ENCODE assay signal across 22 cellular contexts in the genomic region with DNA sequence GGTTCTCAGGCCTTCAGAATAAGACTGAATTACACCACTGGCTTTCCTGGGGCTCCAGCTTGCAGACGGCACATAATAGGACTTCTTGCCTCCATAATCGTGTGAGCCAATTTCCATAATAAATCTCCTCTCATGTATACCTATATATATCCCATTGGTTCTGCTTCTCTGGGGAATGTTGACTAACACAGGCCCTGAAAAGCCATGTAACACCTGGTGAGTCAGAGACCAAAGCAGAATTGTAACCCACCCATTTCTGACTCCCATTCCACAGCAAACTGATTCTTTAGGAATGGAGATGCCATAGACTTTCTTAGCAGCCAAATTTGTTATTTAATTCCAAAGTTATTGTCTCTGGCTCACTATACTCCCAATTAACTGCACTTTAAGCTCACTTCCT.
A peak's percentile ranks its signal among the peaks of the same experiment; 100 is the strongest.
DNase-seq lines count a peak whose midpoint lies in the region; ATAC-seq, FAIRE-seq and TF ChIP-seq lines count a peak whose summit lies in the region.
"Had no signal": no experiment of that assay in that cellular context is flagged by ENCODE, and none has a peak within 500 bp of the region (broad histone marks: within the 10 kb centered on the region; RNA-seq: fewer than 3 reads in every experiment).

No MANE protein-coding gene starts in this region.

- POLR2A ChIA-PET in HepG2 (lab: Yijun Ruan, JAX) (interaction anchor here (0.9 to 1.3 kb wide), 2 partner anchors 15 to 26 kb away, joined by 3 to 4 read pairs; no protein-coding TSS in a partner anchor), IMR-90 (lab: Charles Lee; ENCODE audit: unreplicated experiment) (no interaction called here)

- H2AFZ ChIP-seq in HepG2 (ENCODE audit: low read length) (no peak overlapping the region), IMR-90 (replicated peaks; ENCODE audit: low read length, poor library complexity) (no peak overlapping the region)
- H2AFZ ChIP-seq: GM23338 had no signal

- H4K91ac ChIP-seq in IMR-90 (ENCODE audit: insufficient read depth, low read depth, low read length), result no peak overlapping the region

- no peak overlapping the region for H2BK15ac ChIP-seq in IMR-90 (ENCODE audit: low read depth, low read length)

- dilution Hi-C loops in IMR-90 (cut with HindIII; ENCODE audit: low sequenced_read_pairs, unreplicated experiment), result no loop called here

- BruUV-seq in HepG2 (replicated peaks; lab: Mats Ljungman, UMichigan) (no TSS peak), IMR-90 (replicated peaks; lab: Mats Ljungman, UMichigan) (no TSS peak)

- peak overlapping the region; percentile 92 for H3K27ac ChIP-seq in HepG2 (ENCODE audit: extremely low read length, insufficient read depth, low read length)
- H3K27ac ChIP-seq in right lobe of liver, result no peak overlapping the region
- H3K27ac ChIP-seq in IMR-90 (ENCODE audit: insufficient read depth, low read length), result no peak overlapping the region
- H3K27ac ChIP-seq: 22Rv1, A549, C4-2B had no signal

- no peaks in the 10 kb centered on the region for H3K27me3 ChIP-seq in HepG2 (ENCODE audit: control insufficient read depth in 1 of 2, insufficient read depth in 2 of 2, low read length in 2 of 2)
- no peaks in the 10 kb centered on the region for H3K27me3 ChIP-seq in right lobe of liver
- H3K27me3 ChIP-seq in IMR-90 (ENCODE audit: control insufficient read depth, insufficient read depth, low read length), result no peaks in the 10 kb centered on the region

- intact Hi-C loops in HepG2 (cut with micrococcal nuclease; ENCODE audit: unreplicated experiment), result loop anchor here (10.0 kb wide), 1 partner anchor 352 kb away; no protein-coding TSS in a partner anchor
- intact Hi-C loops in right lobe of liver (cut with DNase I), result no loop called here
- intact Hi-C loops in IMR-90 (cut with micrococcal nuclease), result no loop called here

- TF ChIP-seq CTCF in HepG2 (CRISPR knock-in tag; IDR thresholded peaks at IDR 0.05), result no peak
- TF ChIP-seq CTCF in right lobe of liver (IDR thresholded peaks at IDR 0.05), result no peak
- TF ChIP-seq CTCF in IMR-90 (conservative IDR thresholded peaks at IDR 0.05; ENCODE audit: low read depth, low read length), result no peak
- TF ChIP-seq CTCF in fibroblast of mammary gland (conservative IDR thresholded peaks at IDR 0.05; ENCODE audit: control insufficient read depth, insufficient read depth, low read depth, low read length), result no peak

- no peak overlapping the region for H3K14ac ChIP-seq in IMR-90 (replicated peaks; ENCODE audit: low read depth, low read length)

- no peak overlapping the region for H4K5ac ChIP-seq in IMR-90 (ENCODE audit: low read depth, low read length)

- TF ChIP-seq EP300 in HepG2 (IDR thresholded peaks at IDR 0.05; ENCODE audit: low read depth in 2 of 2, low read length in 2 of 2), result no peak
- TF ChIP-seq EP300 in HepG2 (CRISPR knock-in tag; IDR thresholded peaks at IDR 0.05; ENCODE audit: borderline replicate concordance), result no peak

- H3K79me1 ChIP-seq in IMR-90 (ENCODE audit: low read depth in 1 of 2, low read length in 2 of 2), result no peaks in the 10 kb centered on the region

- H3K9me1 ChIP-seq in IMR-90 (ENCODE audit: insufficient read depth, low read length), result peaks cover 8% of the 10 kb centered on the region

- no peak overlapping the region for H2AK9ac ChIP-seq in IMR-90 (replicated peaks; ENCODE audit: low read depth, low read length, poor library complexity)

- no peak overlapping the region for H3K4me3 ChIP-seq in HepG2 (replicated peaks in 1 of 3; ENCODE audit: insufficient read depth in 1 of 3, low read depth in 2 of 3, low read length in 3 of 3)
- no peak overlapping the region for H3K4me3 ChIP-seq in right lobe of liver
- H3K4me3 ChIP-seq in IMR-90 (ENCODE audit: insufficient read depth, low read depth, low read length), result no peak overlapping the region
- H3K4me3 ChIP-seq in fibroblast of mammary gland (ENCODE audit: control insufficient read depth, low read depth, low read length), result no peak overlapping the region
- H3K4me3 ChIP-seq: A549, GM23338, K562 had no signal

- FAIRE-seq in HepG2 (lab: Jason Lieb, UNC), result no peak
- FAIRE-seq: A549, D721Med, GM12892, GM18507, H54 had no signal

- no peaks in the 10 kb centered on the region for H3K9me3 ChIP-seq in HepG2 (ENCODE audit: low read length)
- no peaks in the 10 kb centered on the region for H3K9me3 ChIP-seq in right lobe of liver
- H3K9me3 ChIP-seq in IMR-90 (ENCODE audit: control insufficient read depth, insufficient read depth, low read length), result no peaks in the 10 kb centered on the region
- H3K9me3 ChIP-seq: A549, Caco-2 had no signal

- H4K8ac ChIP-seq in IMR-90 (ENCODE audit: low read depth in 2 of 2, low read length in 2 of 2), result no peak overlapping the region

- TF ChIP-seq RAD21 in HepG2 (CRISPR knock-in tag; IDR thresholded peaks at IDR 0.05), result no peak
- TF ChIP-seq RAD21 in IMR-90 (IDR thresholded peaks at IDR 0.05; ENCODE audit: low read length), result no peak

- no peak overlapping the region for H2BK5ac ChIP-seq in IMR-90 (ENCODE audit: low read depth, low read length, poor library complexity, severe bottlenecking)

- H4K20me1 ChIP-seq in HepG2 (ENCODE audit: insufficient read depth, low read length), result no peaks in the 10 kb centered on the region
- no peaks in the 10 kb centered on the region for H4K20me1 ChIP-seq in IMR-90 (ENCODE audit: insufficient read depth, low read length)

- no peak overlapping the region for H3K9ac ChIP-seq in HepG2 (ENCODE audit: insufficient read depth, low read depth, low read length)
- H3K9ac ChIP-seq in IMR-90 (ENCODE audit: low read depth, low read length), result no peak overlapping the region

- no peak overlapping the region for H2BK120ac ChIP-seq in IMR-90 (ENCODE audit: low read depth, low read length)

- H3K36me3 ChIP-seq in HepG2 (replicated peaks in 1 of 2; ENCODE audit: control insufficient read depth in 1 of 2, insufficient read depth in 2 of 2, low read length in 2 of 2), result no peaks in the 10 kb centered on the region
- H3K36me3 ChIP-seq in right lobe of liver, result no peaks in the 10 kb centered on the region
- no peaks in the 10 kb centered on the region for H3K36me3 ChIP-seq in IMR-90 (ENCODE audit: control insufficient read depth, insufficient read depth, low read length)

- 100% methylated on average over 2 of the region's 2 CpGs for WGBS in HepG2 (ENCODE audit: low lambda C conversion rate)
- WGBS in right lobe of liver (ENCODE audit: insufficient coverage, low coverage, low lambda C conversion rate, missing lambda C conversion rate), result 93% methylated on average over 2 of the region's 2 CpGs
- no CpG with 5 or more reads among the region's 2 CpGs for WGBS in IMR-90 (ENCODE audit: extremely low coverage in 2 of 2, insufficient read length in 1 of 2), 2 experiments

- no peak for DNase-seq in HepG2 (ENCODE audit: low spot score)
- DNase-seq in right lobe of liver, result no peak
- peak; percentile 21 for DNase-seq in IMR-90
- DNase-seq in fibroblast of mammary gland (ENCODE audit: low read depth), result peak; percentile 68
- no peak for DNase-seq in NCI-H187 (lab: John Stamatoyannopoulos, UW)
- no peak for DNase-seq in activated T-cell treated with anti-CD3 and anti-CD28 coated beads for 4 hours
- DNase-seq: AML-193; Caco-2; CD4-positive, alpha-beta T cell; GDM1 had no signal

- no peak overlapping the region for H2AK5ac ChIP-seq in IMR-90 (ENCODE audit: low read depth, low read length)

- H3K4me2 ChIP-seq in HepG2 (ENCODE audit: low read depth, low read length) (no peak overlapping the region), IMR-90 (ENCODE audit: low read depth, low read length) (no peak overlapping the region)
- H3K4me2 ChIP-seq: A549, GM23338 had no signal

- CTCF ChIA-PET in HepG2 (lab: Yijun Ruan, JAX; ENCODE audit: low intra/inter-chr PET ratio, low total read pairs) (no interaction called here), IMR-90 (lab: Yijun Ruan, JAX) (no interaction called here)

- H3K23ac ChIP-seq in IMR-90 (ENCODE audit: low read depth, low read length), result no peak overlapping the region

- in situ Hi-C loops in HepG2 (cut with HindIII; ENCODE audit: extremely low pct_ligation_motif_present, low pct_unique_long_range_greater_than_20kb) (no loop called here), IMR-90 (cut with MboI; ENCODE audit: low sequenced_read_pairs) (no loop called here)

- no peak overlapping the region for H3K18ac ChIP-seq in IMR-90 (ENCODE audit: low read depth, low read length)

- no peak overlapping the region for H2BK20ac ChIP-seq in IMR-90 (ENCODE audit: low read depth, low read length)

- H3K4me1 ChIP-seq in HepG2 (ENCODE audit: insufficient read depth, low read length) (peaks cover 80% of the 10 kb centered on the region), right lobe of liver (peaks cover 0 to 38% (median 6%) of the 10 kb centered on the region in 4 donors), IMR-90 (ENCODE audit: control insufficient read depth, insufficient read depth, low read length) (peaks cover 19% of the 10 kb centered on the region)
- H3K4me1 ChIP-seq: A549 had no signal

- no peak overlapping the region for H3K4ac ChIP-seq in IMR-90 (ENCODE audit: low read depth, low read length)

- H3K79me2 ChIP-seq in HepG2 (ENCODE audit: insufficient read depth, low read length), result no peaks in the 10 kb centered on the region

- H3K56ac ChIP-seq in IMR-90 (ENCODE audit: extremely low read depth, insufficient read depth, low read length), result no peak overlapping the region

- ATAC-seq in HepG2, result no peak
- ATAC-seq in right lobe of liver, result no peak
- ATAC-seq in IMR-90 (ENCODE audit: low read depth), result no peak
- ATAC-seq in GM18861 (IDR thresholded peaks at IDR 0.05; ENCODE audit: unreplicated experiment), result no peak
- no peak for ATAC-seq in GM18520 (IDR thresholded peaks at IDR 0.05; ENCODE audit: unreplicated experiment)
- ATAC-seq: A549, GM23338, HCT116, K562 had no signal

- TF ChIP-seq POLR2A in HepG2 (IDR thresholded peaks at IDR 0.05; ENCODE audit: insufficient read depth in 1 of 2, low read depth in 2 of 2, low read length in 2 of 2), result no peak
- TF ChIP-seq POLR2A in right lobe of liver (IDR thresholded peaks at IDR 0.05), result no peak
- no peak for TF ChIP-seq POLR2A in IMR-90 (IDR thresholded peaks at IDR 0.05; ENCODE audit: low read depth, low read length)

TF ChIP-seq in HepG2, 621 proteins besides CTCF, POLR2A, EP300 and RAD21:
- no peak for TF ChIP-seq U2AF2 (IDR thresholded peaks at IDR 0.05; ENCODE audit: low read depth, low read length)
- TF ChIP-seq ZNF629 (CRISPR knock-in tag; conservative IDR thresholded peaks at IDR 0.05), result 0 out of 2 replicates have a peak, but pooled peaks have one; percentile 9
TF ChIP-seq in HepG2: peak in this region for 1.

TF ChIP-seq in IMR-90, 13 proteins besides CTCF, POLR2A, EP300 and RAD21:
- no peak for TF ChIP-seq BHLHE40 (IDR thresholded peaks at IDR 0.05; ENCODE audit: low read depth, low read length)
- TF ChIP-seq CEBPB (IDR thresholded peaks at IDR 0.05; ENCODE audit: low read depth, low read length), result no peak

Comparison
In these comparisons a context has a peak if more than half of its experiments do, and no peak if none do; other contexts are left out.
1. DNase-seq: peak in IMR-90 (single experiment) and fibroblast of mammary gland (single experiment); none in HepG2 (single experiment), right lobe of liver (0 of 3), NCI-H187 (0 of 2) and activated T-cell treated with anti-CD3 and anti-CD28 coated beads for 4 hours (single experiment).